In the genomic region with DNA sequence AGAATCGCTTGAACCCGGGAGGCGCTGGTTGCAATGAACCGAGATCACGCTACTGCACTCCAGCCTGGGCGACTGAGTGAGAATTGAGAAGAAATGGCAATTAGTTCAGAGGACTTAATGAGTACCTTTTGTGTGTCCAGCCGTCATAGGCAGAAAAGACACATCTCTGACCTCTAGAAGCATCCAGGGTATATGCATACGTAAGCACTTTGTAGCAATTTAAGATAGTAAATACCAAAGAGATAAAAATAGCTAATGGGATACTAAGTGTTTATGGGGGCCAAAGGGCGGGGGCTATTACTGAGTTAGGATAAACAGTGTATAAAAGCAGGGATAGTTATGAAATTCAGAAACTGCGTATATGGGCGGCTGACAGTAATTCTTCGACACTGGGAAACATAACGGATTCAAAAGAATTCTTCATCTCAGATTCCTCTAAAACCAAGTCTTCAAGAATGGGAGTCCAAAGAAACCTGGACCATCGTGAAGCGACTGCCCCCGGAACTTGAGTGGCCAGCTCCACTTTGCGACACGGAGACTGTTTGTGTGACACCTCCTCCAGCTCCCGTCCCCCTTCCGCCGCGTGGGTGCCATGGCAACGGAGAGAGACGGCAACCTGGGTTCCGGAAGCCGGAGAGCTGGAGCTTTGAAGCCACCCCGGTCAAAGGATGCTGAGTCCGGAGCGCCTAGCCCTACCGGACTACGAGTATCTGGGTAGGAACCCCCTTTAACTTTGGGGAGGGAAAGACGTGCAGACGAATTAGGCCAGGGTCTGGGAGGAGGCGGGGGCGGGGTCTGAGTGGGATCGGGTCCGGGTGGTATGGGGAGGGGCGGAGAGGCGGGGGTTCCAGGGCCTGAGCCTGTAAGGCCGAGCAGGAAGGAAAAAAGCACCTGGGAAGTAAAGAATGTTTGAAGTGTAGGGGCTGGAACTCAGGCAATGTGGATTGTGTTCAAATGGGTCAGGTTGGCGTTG, we compare ENCODE assay signal across 8 cellular contexts. TPM values are rescaled to one million over a fixed set of nuclear protein-coding genes. Genes with fewer than 3 reads are reported as not detected.
A peak's percentile ranks its signal among the peaks of the same experiment; 100 is the strongest.
DNase-seq lines count a peak whose midpoint lies in the region; ATAC-seq and TF ChIP-seq lines count a peak whose summit lies in the region.

A gene with protein sequence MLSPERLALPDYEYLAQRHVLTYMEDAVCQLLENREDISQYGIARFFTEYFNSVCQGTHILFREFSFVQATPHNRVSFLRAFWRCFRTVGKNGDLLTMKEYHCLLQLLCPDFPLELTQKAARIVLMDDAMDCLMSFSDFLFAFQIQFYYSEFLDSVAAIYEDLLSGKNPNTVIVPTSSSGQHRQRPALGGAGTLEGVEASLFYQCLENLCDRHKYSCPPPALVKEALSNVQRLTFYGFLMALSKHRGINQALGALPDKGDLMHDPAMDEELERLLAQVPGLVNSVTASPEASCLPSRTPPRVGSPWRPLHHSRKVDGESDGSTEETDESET (plus strand): TSS at position 624 of the 973 bp plus-strand sequence. CDS start 45 bp downstream, at position 669.

- ATAC-seq in HG02642 (IDR thresholded peaks at IDR 0.05; ENCODE audit: poor library complexity, unreplicated experiment): peak; percentile 91
- ATAC-seq in Right ventricle myocardium inferior: peak; percentile 95

- no peaks in the 10 kb centered on the region for H3K27me3 ChIP-seq in ovary
- no peaks in the 10 kb centered on the region for H3K27me3 ChIP-seq in thymus (ENCODE audit: control insufficient read depth, insufficient read depth)

- H3K4me1 ChIP-seq in ovary (ENCODE audit: insufficient read depth) (peaks cover 2% of the 10 kb centered on the region), thymus (ENCODE audit: control insufficient read depth, insufficient read depth, low read length) (peaks cover 3% of the 10 kb centered on the region)

- no peaks in the 10 kb centered on the region for H3K9me3 ChIP-seq in ovary
- no peaks in the 10 kb centered on the region for H3K9me3 ChIP-seq in thymus (ENCODE audit: control insufficient read depth)

- H3K36me3 ChIP-seq in ovary (no peaks in the 10 kb centered on the region), thymus (ENCODE audit: control insufficient read depth, insufficient read depth) (no peaks in the 10 kb centered on the region)

- TF ChIP-seq EP300 in ovary (IDR thresholded peaks at IDR 0.05): no peak

- peak within 1 kb of the TSS; percentile 65 for H3K4me3 ChIP-seq in GM08714 (ENCODE audit: low read length)
- peak within 1 kb of the TSS; percentile 53 for H3K4me3 ChIP-seq in ovary
- H3K4me3 ChIP-seq in thymus (ENCODE audit: low read length): peak within 1 kb of the TSS; percentile 71

- peak; percentile 88 for DNase-seq in NCI-H128 (lab: John Stamatoyannopoulos, UW; ENCODE audit: unreplicated experiment)
- DNase-seq in SW 1271 (lab: John Stamatoyannopoulos, UW): peak; percentile 76 to 83
- peak; percentile 83 for DNase-seq in activated naive CD8-positive, alpha-beta T cell treated with anti-CD3 and anti-CD28 coated beads, Interleukin-2, amount 50 U/mL, for 16 hours (ENCODE audit: low read depth, low spot score)
- DNase-seq in Right ventricle myocardium inferior (ENCODE audit: missing footprints): peak; percentile 96
- peak; percentile 93 to 95 (median 95) for DNase-seq in ovary

- WGBS in ovary, 3 donors: 16 to 19% (median 17%) methylated on average over 41 of the region's 41 CpGs
- WGBS in thymus: 25% methylated on average over 41 of the region's 41 CpGs

- intact Hi-C loops in Right ventricle myocardium inferior (cut with DNase I) (loop anchor here (5.0 kb wide), 1 partner anchor 211 kb away; no protein-coding TSS in a partner anchor), ovary (cut with DNase I) (no loop called here)

- no peak for TF ChIP-seq POLR2A in ovary (IDR thresholded peaks at IDR 0.05)

- TF ChIP-seq CTCF in ovary (IDR thresholded peaks at IDR 0.05): peak in 1 of 3 donors; percentile 17

- H3K27ac ChIP-seq in ovary (peak within 1 kb of the TSS in 1 of 2 donors; percentile 34), thymus (ENCODE audit: low read depth) (peak within 1 kb of the TSS; percentile 10)

RNA-seq across cellular contexts. Expression of the gene that starts here (rescaled TPM):
- 11.0 TPM for total RNA-seq in Right ventricle myocardium inferior
- 10 to 100 TPM; 20.3 to 42.6 (median 25.6) TPM for total RNA-seq in ovary
- polyA plus RNA-seq in ovary: 10 to 100 TPM; 20.6 to 25.8 TPM
- polyA plus RNA-seq in thymus: 16.0 TPM
